Comparison of ENCODE assay signal across 1 cellular context in the genomic region with DNA sequence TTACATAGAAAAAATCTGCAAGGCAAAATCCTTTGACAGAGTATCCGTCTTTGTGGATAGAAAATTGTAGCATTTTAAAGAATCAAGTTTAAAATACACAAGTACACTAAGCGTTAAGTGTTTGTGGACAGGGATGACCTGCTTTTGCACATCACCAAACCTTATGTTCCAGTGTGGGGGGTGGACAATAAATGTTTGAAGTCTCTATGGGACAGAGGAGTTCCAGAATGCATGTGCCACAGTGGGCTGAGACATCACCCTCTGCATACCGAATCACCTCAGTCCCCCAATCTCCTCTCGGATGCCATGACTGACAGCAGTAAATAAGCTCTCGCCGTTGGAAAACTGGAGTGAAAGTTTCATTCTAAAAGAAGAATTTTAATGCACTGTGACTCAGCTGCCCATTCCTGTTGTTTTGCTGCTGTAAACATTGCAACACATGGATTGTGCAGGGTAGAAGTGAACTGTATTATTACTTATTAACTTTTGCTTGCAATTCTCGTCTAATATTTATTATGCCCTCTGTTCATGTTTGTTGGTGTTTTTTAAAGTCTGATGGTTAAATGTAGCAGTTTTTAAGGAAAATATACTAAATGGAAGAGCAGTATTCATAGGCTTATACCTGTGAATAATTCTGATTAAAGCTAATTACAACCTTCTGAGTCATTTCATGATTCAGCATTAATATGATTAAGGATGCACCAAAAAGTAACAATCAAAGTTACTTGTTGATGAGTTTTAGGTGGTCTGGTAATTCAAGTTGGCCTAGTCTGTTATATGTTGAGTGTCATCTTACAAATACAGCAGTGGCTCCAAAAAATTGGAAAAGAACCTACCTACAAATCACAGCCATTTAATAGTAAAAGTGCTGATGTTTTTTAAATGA.
TF ChIP-seq lines count a peak whose summit lies in the region.

No MANE protein-coding gene starts in this region.

TF ChIP-seq in A549, 52 proteins besides CTCF, POLR2A, EP300 and RAD21 (continued from another document):
- TF ChIP-seq HMGXB4 (CRISPR knock-in tag; IDR thresholded peaks at IDR 0.05; ENCODE audit: borderline replicate concordance): no peak
- no peak for TF ChIP-seq HDAC2 (IDR thresholded peaks at IDR 0.05)
- no peak for TF ChIP-seq HOXA7 (CRISPR knock-in tag; IDR thresholded peaks at IDR 0.05)
- no peak for TF ChIP-seq PBX3 (IDR thresholded peaks at IDR 0.05)
- TF ChIP-seq MAZ (IDR thresholded peaks at IDR 0.05; ENCODE audit: borderline replicate concordance, low read depth, low read length): no peak
- TF ChIP-seq RFX5 (IDR thresholded peaks at IDR 0.05): no peak
- TF ChIP-seq KDM1A (IDR thresholded peaks at IDR 0.05; ENCODE audit: low read depth): no peak
- TF ChIP-seq, protein P1, sequence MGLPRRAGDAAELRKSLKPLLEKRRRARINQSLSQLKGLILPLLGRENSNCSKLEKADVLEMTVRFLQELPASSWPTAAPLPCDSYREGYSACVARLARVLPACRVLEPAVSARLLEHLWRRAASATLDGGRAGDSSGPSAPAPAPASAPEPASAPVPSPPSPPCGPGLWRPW (IDR thresholded peaks at IDR 0.05): 0 out of 2 replicates have a peak, but pooled peaks have one; percentile 12
- TF ChIP-seq POLR2AphosphoS2 (conservative IDR thresholded peaks at IDR 0.05; ENCODE audit: low read length): no peak
- TF ChIP-seq TFCP2L1 (CRISPR knock-in tag; IDR thresholded peaks at IDR 0.05): no peak
- TF ChIP-seq FOSL2 (IDR thresholded peaks at IDR 0.05): no peak
- TF ChIP-seq FOSL2 (CRISPR knock-in tag; IDR thresholded peaks at IDR 0.05): peak; percentile 75
- TF ChIP-seq, protein P2, sequence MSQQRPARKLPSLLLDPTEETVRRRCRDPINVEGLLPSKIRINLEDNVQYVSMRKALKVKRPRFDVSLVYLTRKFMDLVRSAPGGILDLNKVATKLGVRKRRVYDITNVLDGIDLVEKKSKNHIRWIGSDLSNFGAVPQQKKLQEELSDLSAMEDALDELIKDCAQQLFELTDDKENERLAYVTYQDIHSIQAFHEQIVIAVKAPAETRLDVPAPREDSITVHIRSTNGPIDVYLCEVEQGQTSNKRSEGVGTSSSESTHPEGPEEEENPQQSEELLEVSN (IDR thresholded peaks at IDR 0.05; ENCODE audit: borderline replicate concordance, low read depth): no peak
- TF ChIP-seq HOXB13 (CRISPR knock-in tag; IDR thresholded peaks at IDR 0.05; ENCODE audit: low read depth): no peak
- no peak for TF ChIP-seq TP53 (CRISPR knock-in tag; IDR thresholded peaks at IDR 0.05)
- TF ChIP-seq MAFK (IDR thresholded peaks at IDR 0.05; ENCODE audit: partially characterized antibody): peak; percentile 75
- no peak for TF ChIP-seq CBX8 (IDR thresholded peaks at IDR 0.05)
- no peak for TF ChIP-seq HEYL (CRISPR knock-in tag; IDR thresholded peaks at IDR 0.05)
- no peak for TF ChIP-seq RCOR1 (IDR thresholded peaks at IDR 0.05; ENCODE audit: low read depth, low read length)
- TF ChIP-seq JUN (IDR thresholded peaks at IDR 0.05): no peak
- no peak for TF ChIP-seq BHLHE40 (IDR thresholded peaks at IDR 0.05; ENCODE audit: low read depth, low read length)
- peak; percentile 59 to 81 for TF ChIP-seq CEBPB (IDR thresholded peaks at IDR 0.05)
- peak; percentile 29; the same call in 1 of the 2 replicates for TF ChIP-seq JUNB (IDR thresholded peaks at IDR 0.05)
- no peak for TF ChIP-seq MYC (IDR thresholded peaks at IDR 0.05; ENCODE audit: borderline replicate concordance, low read length)
- no peak for TF ChIP-seq USF2 (IDR thresholded peaks at IDR 0.05)
- TF ChIP-seq EHMT2 (IDR thresholded peaks at IDR 0.05; ENCODE audit: low read depth): no peak
- TF ChIP-seq, protein P3, sequence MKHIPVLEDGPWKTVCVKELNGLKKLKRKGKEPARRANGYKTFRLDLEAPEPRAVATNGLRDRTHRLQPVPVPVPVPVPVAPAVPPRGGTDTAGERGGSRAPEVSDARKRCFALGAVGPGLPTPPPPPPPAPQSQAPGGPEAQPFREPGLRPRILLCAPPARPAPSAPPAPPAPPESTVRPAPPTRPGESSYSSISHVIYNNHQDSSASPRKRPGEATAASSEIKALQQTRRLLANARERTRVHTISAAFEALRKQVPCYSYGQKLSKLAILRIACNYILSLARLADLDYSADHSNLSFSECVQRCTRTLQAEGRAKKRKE (CRISPR knock-in tag; IDR thresholded peaks at IDR 0.05; ENCODE audit: low read depth): no peak
- no peak for TF ChIP-seq ESRRA (IDR thresholded peaks at IDR 0.05; ENCODE audit: borderline replicate concordance, low read length)
- no peak for TF ChIP-seq NR3C1 (IDR thresholded peaks at IDR 0.05)
- TF ChIP-seq RARB (CRISPR knock-in tag; IDR thresholded peaks at IDR 0.05): no peak
- TF ChIP-seq ZSCAN20 (CRISPR knock-in tag; IDR thresholded peaks at IDR 0.05): no peak
